9 cellular contexts compared by ENCODE assay signal in genomic region chr7:38451840-38452239, GRCh38.
A peak's percentile ranks its signal among the peaks of the same experiment; 100 is the strongest.
DNase-seq lines count a peak whose midpoint lies in the region; ATAC-seq, FAIRE-seq and TF ChIP-seq lines count a peak whose summit lies in the region.
"Had no signal": no experiment of that assay in that cellular context is flagged by ENCODE, and none has a peak within 500 bp of the region (broad histone marks: within the 10 kb centered on the region; RNA-seq: fewer than 3 reads in every experiment).

No MANE protein-coding gene starts in this region.

- DNase-seq in Right ventricle myocardium inferior (ENCODE audit: missing footprints) (no peak), cardiac septum (ENCODE audit: low spot score) (no peak), PC-3 (peak; percentile 62), glomerular visceral epithelial cell (ENCODE audit: extremely low spot score) (peak; percentile 45), GM12892 (ENCODE audit: insufficient read length) (no peak)
- DNase-seq in activated naive CD4-positive, alpha-beta T cell (lab: John Stamatoyannopoulos, UW): no peak
- DNase-seq: KG1 had no signal

- no peaks in the 10 kb centered on the region for H3F3A ChIP-seq in PC-3 (ENCODE audit: low read length, unreplicated experiment)

- POLR2A ChIA-PET in PC-3 (lab: Charles Lee; ENCODE audit: unreplicated experiment): no interaction called here

- no peak overlapping the region for H3K4me2 ChIP-seq in PC-3 (ENCODE audit: low read length)

- H3K36me3 ChIP-seq in PC-3 (ENCODE audit: low read depth, low read length) (no peaks in the 10 kb centered on the region), gastroesophageal sphincter (no peaks in the 10 kb centered on the region)

- no TSS peak for BruUV-seq in PC-3 (replicated peaks; lab: Mats Ljungman, UMichigan)

- TF ChIP-seq CTCF in PC-3 (conservative IDR thresholded peaks at IDR 0.05; ENCODE audit: low read depth, low read length) (peak; percentile 57), gastroesophageal sphincter (IDR thresholded peaks at IDR 0.05) (peak in 1 of 4 experiments; percentile 34)

- 3 to 8% methylated on average over 1 to 2 of the region's 2 CpGs for WGBS in gastroesophageal sphincter (ENCODE audit: low coverage in 1 of 2), 2 donors

- no peak for TF ChIP-seq POLR2A in gastroesophageal sphincter (IDR thresholded peaks at IDR 0.05)
- TF ChIP-seq POLR2A in GM12892 (IDR thresholded peaks at IDR 0.05; ENCODE audit: low read depth, low read length): no peak

- H4K20me1 ChIP-seq in PC-3 (ENCODE audit: low read length): no peaks in the 10 kb centered on the region

- TF ChIP-seq EP300 in gastroesophageal sphincter (IDR thresholded peaks at IDR 0.05): no peak

- no peak overlapping the region for H3K9ac ChIP-seq in PC-3 (ENCODE audit: low read length)

- no peaks in the 10 kb centered on the region for H3K4me1 ChIP-seq in PC-3 (ENCODE audit: insufficient read depth, low read length)
- H3K4me1 ChIP-seq in gastroesophageal sphincter: peaks cover 0 to 21% (median 3%) of the 10 kb centered on the region in 3 donors

- H3K4me3 ChIP-seq in PC-3 (ENCODE audit: low read length) (no peak overlapping the region), gastroesophageal sphincter (no peak overlapping the region)

- no peak overlapping the region for H3K27ac ChIP-seq in PC-3 (ENCODE audit: low read length)
- H3K27ac ChIP-seq in gastroesophageal sphincter: no peak overlapping the region

- no peak for FAIRE-seq in GM12892 (lab: Jason Lieb, UNC)

- CTCF ChIA-PET in PC-3 (lab: Charles Lee): no interaction called here

- intact Hi-C loops in Right ventricle myocardium inferior (cut with DNase I) (loop anchor here (5.0 to 10.0 kb wide), 2 partner anchors 205 to 293 kb away; no protein-coding TSS in a partner anchor), cardiac septum (cut with DNase I) (loop anchor here (5.0 kb wide), 1 partner anchor 210 kb away; no protein-coding TSS in a partner anchor), PC-3 (cut with micrococcal nuclease) (loop anchor here (1.0 kb wide), 2 partner anchors 208 to 296 kb away; no protein-coding TSS in a partner anchor)

- H3K79me2 ChIP-seq in PC-3 (ENCODE audit: low read length): no peaks in the 10 kb centered on the region

- H3K27me3 ChIP-seq in PC-3 (ENCODE audit: low read length) (peaks cover 36% of the 10 kb centered on the region), gastroesophageal sphincter (no peaks in the 10 kb centered on the region)

- H3K9me2 ChIP-seq in PC-3 (replicated peaks; ENCODE audit: low read length): no peaks in the 10 kb centered on the region

- H2AFZ ChIP-seq in PC-3 (ENCODE audit: low read length): no peak overlapping the region

- no peaks in the 10 kb centered on the region for H3K9me3 ChIP-seq in PC-3 (ENCODE audit: low read length)
- H3K9me3 ChIP-seq in gastroesophageal sphincter: no peaks in the 10 kb centered on the region

- ATAC-seq in Right ventricle myocardium inferior: peak; percentile 60
- peak; percentile 48 for ATAC-seq in PC-3
- ATAC-seq in gastroesophageal sphincter: no peak
- no peak for ATAC-seq in GM19397 (IDR thresholded peaks at IDR 0.05; ENCODE audit: unreplicated experiment)

Comparison
In these comparisons a context has a peak if more than half of its experiments do, and no peak if none do; other contexts are left out.
1. ATAC-seq: peak in Right ventricle myocardium inferior (single experiment) and PC-3 (single experiment); none in gastroesophageal sphincter (single experiment) and GM19397 (single experiment).
2. DNase-seq: peak in PC-3 (single experiment) and glomerular visceral epithelial cell (single experiment); none in Right ventricle myocardium inferior (single experiment), cardiac septum (single experiment), activated naive CD4-positive, alpha-beta T cell (0 of 4) and GM12892 (single experiment).